Comparison of ENCODE assay signal across 25 cellular contexts in the genomic region with DNA sequence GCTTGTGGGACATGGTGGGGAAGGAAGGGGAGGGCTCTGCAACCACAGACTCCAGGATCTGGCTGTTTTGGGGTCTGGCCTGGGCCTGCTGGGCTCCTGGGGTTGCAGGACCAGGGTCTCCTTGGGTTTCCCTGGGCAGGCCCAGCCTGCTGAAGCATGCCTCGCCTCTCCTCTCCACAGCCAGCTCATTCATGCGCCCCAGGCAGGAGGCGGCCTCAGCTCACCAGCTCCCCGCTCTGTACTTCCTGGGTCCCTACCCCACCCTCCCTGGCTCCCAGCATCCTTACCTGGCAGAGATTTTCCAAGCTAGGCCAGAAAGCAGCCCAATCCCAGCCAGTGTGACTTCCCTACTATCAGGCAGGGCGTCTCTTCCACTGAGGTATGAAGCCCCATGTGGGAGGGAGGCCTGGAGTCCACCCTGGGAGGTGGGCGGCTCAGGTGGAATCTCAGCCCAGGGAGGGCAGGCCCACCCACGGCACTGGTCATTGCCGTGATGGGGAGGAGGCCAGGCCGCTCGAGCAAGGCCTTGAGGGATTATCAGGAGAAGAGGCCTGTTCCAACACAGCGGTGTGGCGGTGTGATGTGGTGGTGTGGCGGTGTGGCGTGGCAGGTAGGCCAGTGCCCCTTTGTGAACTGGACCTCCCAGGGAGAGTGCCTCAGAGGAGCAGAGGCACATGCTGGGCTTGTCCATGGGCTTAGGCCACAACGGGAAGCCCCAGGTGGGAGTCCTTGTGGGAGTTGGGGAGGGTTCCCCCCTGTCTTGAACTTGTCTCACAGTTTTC.
DNase-seq lines count a peak whose midpoint lies in the region; ATAC-seq, FAIRE-seq and TF ChIP-seq lines count a peak whose summit lies in the region.
"Had no signal": no experiment of that assay in that cellular context is flagged by ENCODE, and none has a peak within 500 bp of the region (broad histone marks: within the 10 kb centered on the region; RNA-seq: fewer than 3 reads in every experiment).

No MANE protein-coding gene starts in this region.

- H3K4me3 ChIP-seq in left ventricle myocardium inferior (no peak overlapping the region), trophoblast cell (ENCODE audit: low read depth, low read length) (no peak overlapping the region), uterus (no peak overlapping the region)
- H3K4me3 ChIP-seq: left lung, prostate gland, thyroid gland had no signal

- H3K9me3 ChIP-seq in left ventricle myocardium inferior (replicated peaks) (no peaks in the 10 kb centered on the region), trophoblast cell (ENCODE audit: insufficient read depth, low read depth, low read length) (peaks cover 1% of the 10 kb centered on the region), uterus (no peaks in the 10 kb centered on the region)
- H3K9me3 ChIP-seq: left lung, prostate gland, thyroid gland had no signal

- peak overlapping the region; percentile 44 for H3K18ac ChIP-seq in trophoblast cell (ENCODE audit: low read length)

- no peak overlapping the region for H2BK5ac ChIP-seq in trophoblast cell (ENCODE audit: low read depth, low read length, poor library complexity)

- WGBS in trophoblast cell (ENCODE audit: extremely low coverage, insufficient coverage, insufficient read length): no CpG with 5 or more reads among the region's 15 CpGs

- no peak overlapping the region for H2AFZ ChIP-seq in trophoblast cell (ENCODE audit: insufficient read depth, low read length, poor library complexity)

- no peak overlapping the region for H4K91ac ChIP-seq in trophoblast cell (ENCODE audit: low read depth, low read length)

- H3K79me2 ChIP-seq in trophoblast cell (ENCODE audit: control insufficient read depth, insufficient read depth, low read length, poor library complexity): no peaks in the 10 kb centered on the region

- no peak overlapping the region for H3K14ac ChIP-seq in trophoblast cell (ENCODE audit: low read length)

- H3K36me3 ChIP-seq in left ventricle myocardium inferior: peaks cover 30% of the 10 kb centered on the region
- H3K36me3 ChIP-seq in trophoblast cell (ENCODE audit: control insufficient read depth in 1 of 2, insufficient read depth in 2 of 2, low read length in 2 of 2): peaks cover 20 to 22% of the 10 kb centered on the region in 2 experiments
- H3K36me3 ChIP-seq in uterus: no peaks in the 10 kb centered on the region
- H3K36me3 ChIP-seq: prostate gland had no signal

- no peak overlapping the region for H3K9ac ChIP-seq in trophoblast cell (ENCODE audit: low read length)

- FAIRE-seq in frontal cortex (lab: Jason Lieb, UNC): no peak
- FAIRE-seq: A204.1 had no signal

- peaks cover 78% of the 10 kb centered on the region for H3K4me1 ChIP-seq in left ventricle myocardium inferior
- H3K4me1 ChIP-seq in trophoblast cell (ENCODE audit: control insufficient read depth in 1 of 2, insufficient read depth in 2 of 2, low read length in 2 of 2): peaks cover 15 to 19% of the 10 kb centered on the region in 2 experiments
- peaks cover 5 to 48% of the 10 kb centered on the region in 2 donors for H3K4me1 ChIP-seq in uterus

- TF ChIP-seq CTCF in left ventricle myocardium inferior (IDR thresholded peaks at IDR 0.05; ENCODE audit: borderline replicate concordance): no peak
- no peak for TF ChIP-seq CTCF in uterus (IDR thresholded peaks at IDR 0.05)

- no peak overlapping the region for H3K4me2 ChIP-seq in trophoblast cell (ENCODE audit: low read length)

- no peak overlapping the region for H4K8ac ChIP-seq in trophoblast cell (ENCODE audit: low read depth, low read length)

- H3K27me3 ChIP-seq in left ventricle myocardium inferior (ENCODE audit: low read depth) (no peaks in the 10 kb centered on the region), trophoblast cell (ENCODE audit: insufficient read depth, low read length) (no peaks in the 10 kb centered on the region), uterus (no peaks in the 10 kb centered on the region)
- H3K27me3 ChIP-seq: left lung, thyroid gland had no signal

- DNase-seq in left ventricle myocardium inferior (no peak), cardiac septum (ENCODE audit: low spot score) (no peak), trophoblast cell (no peak), uterus (no peak), frontal cortex (ENCODE audit: low spot score in 2 of 2) (no peak), cerebellum (ENCODE audit: low spot score) (no peak)
- DNase-seq: activated CD4-positive, alpha-beta T cell treated with anti-CD3 and anti-CD28 coated beads for 36 hours; activated naive CD4-positive, alpha-beta T cell treated with anti-CD3 and anti-CD28 coated beads, Interleukin-2, amount 50 U/mL, for 16 hours; cerebellar nuclear complex; DMS79; effector CD8-positive, alpha-beta T cell; HCEC 1CT; head of caudate nucleus; NCI-H1105; NCI-H2029; OCI-M1; stimulated activated CD4-positive, alpha-beta T cell treated with anti-CD3 and anti-CD28 coated beads, Interleukin-2, amount 100 ng/mL, for 48 hours; stimulated activated naive B cell treated with anti-CD40 and anti-IgM and Interleukin-4, amounts not matched to agents 10 μg/mL and 1 μg/mL and 100 μg/mL, for 72 hours; T-cell; thyroid gland had no signal

- peak overlapping the region; percentile 99 for H3K27ac ChIP-seq in left ventricle myocardium inferior (replicated peaks)
- H3K27ac ChIP-seq in trophoblast cell (ENCODE audit: low read depth, low read length): no peak overlapping the region
- peak overlapping the region; percentile 47 to 57 for H3K27ac ChIP-seq in uterus

- no peak overlapping the region for H4K12ac ChIP-seq in trophoblast cell (ENCODE audit: low read depth, low read length)

- H3K4ac ChIP-seq in trophoblast cell (ENCODE audit: low read depth, low read length): no peak overlapping the region

- no peak overlapping the region for H2AK5ac ChIP-seq in trophoblast cell (ENCODE audit: low read length)

- peak; percentile 76 for ATAC-seq in esophagus mucosa
- no peak for ATAC-seq in HG03159 (IDR thresholded peaks at IDR 0.05; ENCODE audit: unreplicated experiment)
- ATAC-seq: activated CD4-positive, alpha-beta T cell treated with anti-CD3 and anti-CD28 coated beads for 36 hours; left lung; stimulated activated naive B cell treated with anti-CD40 and anti-IgM and Interleukin-4, amounts not matched to agents 10 μg/mL and 1 μg/mL and 100 μg/mL, for 72 hours; T-cell had no signal

- H2BK12ac ChIP-seq in trophoblast cell (ENCODE audit: low read length): no peak overlapping the region

- H2BK120ac ChIP-seq in trophoblast cell (ENCODE audit: insufficient read depth, low read length, poor library complexity): no peak overlapping the region

- no peak for TF ChIP-seq POLR2A in uterus (IDR thresholded peaks at IDR 0.05)

- H3K23ac ChIP-seq in trophoblast cell (ENCODE audit: low read length): no peak overlapping the region

- H3K79me1 ChIP-seq in trophoblast cell (ENCODE audit: low read length): peaks cover 2% of the 10 kb centered on the region

- intact Hi-C loops in left ventricle myocardium inferior (cut with micrococcal nuclease): no loop called here
- intact Hi-C loops in cardiac septum (cut with DNase I): no loop called here
- intact Hi-C loops in uterus (cut with DNase I; ENCODE audit: low total_unique reads): no loop called here
